12 cellular contexts compared by ENCODE assay signal in genomic region chr2:31354837-31355236, GRCh38. TPM values are rescaled to one million over a fixed set of nuclear protein-coding genes. Genes with fewer than 3 reads are reported as not detected.
DNase-seq lines count a peak whose midpoint lies in the region; ATAC-seq and TF ChIP-seq lines count a peak whose summit lies in the region.
"Had no signal": no experiment of that assay in that cellular context is flagged by ENCODE, and none has a peak within 500 bp of the region (broad histone marks: within the 10 kb centered on the region; RNA-seq: fewer than 3 reads in every experiment).

No MANE protein-coding gene starts in this region.

- H4K8ac ChIP-seq in mesenchymal stem cell (ENCODE audit: low read length) = no peak overlapping the region

- no peak overlapping the region for H2BK15ac ChIP-seq in mesenchymal stem cell (ENCODE audit: low read depth, poor library complexity, severe bottlenecking)

- no peak overlapping the region for H2AFZ ChIP-seq in DND-41 (ENCODE audit: low read depth, low read length)
- H2AFZ ChIP-seq in KMS-11 (ENCODE audit: low read depth) = no peak overlapping the region
- no peak overlapping the region for H2AFZ ChIP-seq in mesenchymal stem cell (ENCODE audit: low read depth, low read length)

- no peak overlapping the region for H3K14ac ChIP-seq in mesenchymal stem cell (ENCODE audit: low read length in 2 of 2)

- H3K27ac ChIP-seq in DND-41 (ENCODE audit: low read length) (no peak overlapping the region), KMS-11 (no peak overlapping the region), VCaP (no peak overlapping the region), mesenchymal stem cell (ENCODE audit: low read length, poor library complexity, severe bottlenecking) (no peak overlapping the region), sigmoid colon (no peak overlapping the region)
- H3K27ac ChIP-seq: heart right ventricle had no signal

- H2BK5ac ChIP-seq in mesenchymal stem cell (ENCODE audit: low read depth, low read length, poor library complexity, severe bottlenecking) = no peak overlapping the region

- peaks cover 5% of the 10 kb centered on the region for H3K27me3 ChIP-seq in DND-41 (ENCODE audit: insufficient read depth, low read length, poor library complexity)
- H3K27me3 ChIP-seq in KMS-11 (ENCODE audit: insufficient read depth, low read depth) = no peaks in the 10 kb centered on the region
- H3K27me3 ChIP-seq in mesenchymal stem cell (ENCODE audit: control insufficient read depth in 1 of 2, insufficient read depth in 1 of 2, low read length in 2 of 2) = no peaks in the 10 kb centered on the region
- no peaks in the 10 kb centered on the region for H3K27me3 ChIP-seq in sigmoid colon

- H4K20me1 ChIP-seq in DND-41 (ENCODE audit: insufficient read depth, low read length) = no peaks in the 10 kb centered on the region
- H4K20me1 ChIP-seq in KMS-11 (ENCODE audit: insufficient read depth) = no peaks in the 10 kb centered on the region

- H3K36me3 ChIP-seq in DND-41 (ENCODE audit: insufficient read depth, low read length) = no peaks in the 10 kb centered on the region
- H3K36me3 ChIP-seq in KMS-11 (ENCODE audit: insufficient read depth) = no peaks in the 10 kb centered on the region
- H3K36me3 ChIP-seq in mesenchymal stem cell (ENCODE audit: control insufficient read depth in 1 of 2, insufficient read depth in 2 of 2, low read depth in 1 of 2, low read length in 2 of 2) = no peaks in the 10 kb centered on the region
- H3K36me3 ChIP-seq in sigmoid colon = no peaks in the 10 kb centered on the region
- H3K36me3 ChIP-seq: heart right ventricle had no signal

- no peaks in the 10 kb centered on the region for H3K79me1 ChIP-seq in mesenchymal stem cell (replicated peaks; ENCODE audit: low read length, poor library complexity, severe bottlenecking)

- H3K9me3 ChIP-seq in DND-41 (ENCODE audit: insufficient read depth, low read length, severe bottlenecking) (no peaks in the 10 kb centered on the region), mesenchymal stem cell (ENCODE audit: control insufficient read depth, low read length) (peaks cover 5% of the 10 kb centered on the region), sigmoid colon (peaks cover 0 to 3% (median 0%) of the 10 kb centered on the region in 4 donors)

- no peak overlapping the region for H3K23ac ChIP-seq in mesenchymal stem cell (ENCODE audit: low read length in 2 of 2)

- WGBS in mesenchymal stem cell = 56% methylated on average over 2 of the region's 2 CpGs
- 57 to 63% methylated on average over 2 of the region's 2 CpGs for WGBS in sigmoid colon, 2 donors

- H3K4ac ChIP-seq in mesenchymal stem cell (ENCODE audit: low read depth in 1 of 2, low read length in 2 of 2) = no peak overlapping the region

- H4K91ac ChIP-seq in mesenchymal stem cell (ENCODE audit: low read length) = no peak overlapping the region

- H2BK120ac ChIP-seq in mesenchymal stem cell (ENCODE audit: low read depth, low read length) = no peak overlapping the region

- ATAC-seq in DND-41 (ENCODE audit: insufficient read depth, low read depth) = no peak
- ATAC-seq: activated CD4-positive, alpha-beta T cell treated with anti-CD3 and anti-CD28 coated beads for 36 hours; heart right ventricle; natural killer cell treated with Interleukin-12 subunit alpha and Interleukin-12 subunit beta and Interleukin-15 and Interleukin-18, amount 100 ng/mL, for 72 hours had no signal

- TF ChIP-seq CTCF in DND-41 (IDR thresholded peaks at IDR 0.05; ENCODE audit: borderline replicate concordance, extremely low read depth, low read length, poor library complexity, severe bottlenecking) (peak; percentile 48), KMS-11 (conservative IDR thresholded peaks at IDR 0.05; ENCODE audit: low read depth, low read length) (peak; percentile 55), VCaP (conservative IDR thresholded peaks at IDR 0.05) (peak; percentile 55), sigmoid colon (IDR thresholded peaks at IDR 0.05) (no peak)

- intact Hi-C loops in sigmoid colon (cut with DNase I) = no loop called here

- DNase-seq in DND-41 (no peak), mesenchymal stem cell (peak; percentile 25), dermis blood vessel endothelial cell (no peak), NCI-H774 (lab: John Stamatoyannopoulos, UW) (no peak), COLO668 (lab: John Stamatoyannopoulos, UW; ENCODE audit: unreplicated experiment) (no peak), sigmoid colon (no peak)
- DNase-seq: activated CD4-positive, alpha-beta T cell treated with anti-CD3 and anti-CD28 coated beads for 36 hours; heart right ventricle; NCI-H446 treated with DMSO at 0.1 percent for 48 hours had no signal

- H3K4me1 ChIP-seq in DND-41 (ENCODE audit: insufficient read depth, low read length) = no peaks in the 10 kb centered on the region
- no peaks in the 10 kb centered on the region for H3K4me1 ChIP-seq in KMS-11 (ENCODE audit: low read depth, poor library complexity, severe bottlenecking)
- no peaks in the 10 kb centered on the region for H3K4me1 ChIP-seq in mesenchymal stem cell (ENCODE audit: control insufficient read depth, insufficient read depth, low read depth, low read length)
- no peaks in the 10 kb centered on the region for H3K4me1 ChIP-seq in sigmoid colon
- H3K4me1 ChIP-seq: heart right ventricle had no signal

- H2AK5ac ChIP-seq in mesenchymal stem cell (ENCODE audit: low read length, severe bottlenecking) = no peak overlapping the region

- H3K4me3 ChIP-seq in DND-41 (ENCODE audit: low read depth in 1 of 2, low read length in 2 of 2) = no peak overlapping the region
- H3K4me3 ChIP-seq in KMS-11 (IDR thresholded peaks at IDR 0.05; ENCODE audit: insufficient read depth, low read depth, low read length) = no peak overlapping the region
- H3K4me3 ChIP-seq in mesenchymal stem cell (ENCODE audit: insufficient read depth in 1 of 2, low read depth in 1 of 2, low read length in 2 of 2) = no peak overlapping the region
- no peak overlapping the region for H3K4me3 ChIP-seq in sigmoid colon
- H3K4me3 ChIP-seq: heart right ventricle had no signal

- H3K9ac ChIP-seq in DND-41 (ENCODE audit: low read depth, low read length) (no peak overlapping the region), KMS-11 (no peak overlapping the region), mesenchymal stem cell (ENCODE audit: low read length) (peak overlapping the region; percentile 42)

- H3K4me2 ChIP-seq in DND-41 (ENCODE audit: insufficient read depth, low read length) = no peak overlapping the region
- H3K4me2 ChIP-seq in KMS-11 = no peak overlapping the region
- H3K4me2 ChIP-seq in mesenchymal stem cell (ENCODE audit: low read length, poor library complexity, severe bottlenecking) = no peak overlapping the region

- H3K18ac ChIP-seq in mesenchymal stem cell (ENCODE audit: low read depth in 1 of 2, low read length in 2 of 2) = no peak overlapping the region

- no peak for TF ChIP-seq POLR2A in sigmoid colon (IDR thresholded peaks at IDR 0.05)

- no peak for TF ChIP-seq EP300 in sigmoid colon (IDR thresholded peaks at IDR 0.05)

- H3K79me2 ChIP-seq in DND-41 (ENCODE audit: insufficient read depth, low read length) (no peaks in the 10 kb centered on the region), KMS-11 (ENCODE audit: insufficient read depth, low read depth) (no peaks in the 10 kb centered on the region)

- H2BK12ac ChIP-seq in mesenchymal stem cell (ENCODE audit: low read length in 2 of 2) = no peak overlapping the region

RNA-seq across cellular contexts. Expression of gene XDH, which starts 59.7 kb away (rescaled TPM):
- 0.01 TPM for polyA plus RNA-seq in mesenchymal stem cell (2013, experiment 1 of 2)
- polyA plus RNA-seq in mesenchymal stem cell (2013, experiment 2 of 2) = 0.01 TPM
- not detected in 2 replicates for total RNA-seq in dermis blood vessel endothelial cell
- total RNA-seq in sigmoid colon = under 1 TPM in 1 of 4 donors, not detected in 3; 0.71 TPM
- 10 to 100 TPM in 2 of 3 donors, 1 to 10 TPM in 1; 9.0 to 30.1 (median 12.5) TPM for polyA plus RNA-seq in sigmoid colon

Comparison
In these comparisons a context has a peak if more than half of its experiments do, and no peak if none do; other contexts are left out.
1. CTCF ChIP-seq: peak in DND-41 (single experiment), KMS-11 (single experiment) and VCaP (single experiment); none in sigmoid colon (0 of 4).